Comparison of ENCODE assay signal across 29 cellular contexts in the genomic region with DNA sequence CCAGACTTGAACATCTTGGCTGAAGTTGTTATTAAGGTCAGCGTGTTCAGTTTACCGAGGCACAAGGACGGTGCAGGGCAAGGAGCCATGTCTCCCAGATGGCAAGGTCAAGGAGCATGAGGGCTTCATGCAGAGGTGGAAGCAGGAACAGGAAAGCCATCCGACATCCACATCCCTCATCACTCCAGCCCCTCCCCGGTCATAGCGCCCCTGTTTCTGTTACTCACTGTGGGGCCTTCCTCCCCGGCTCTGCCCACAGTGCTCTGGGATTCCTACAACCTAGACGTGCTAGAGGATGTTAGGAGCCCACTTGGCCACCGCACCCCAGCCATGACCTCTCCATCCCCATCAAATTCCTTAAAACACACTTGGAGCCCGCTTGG.
"Had no signal": no experiment of that assay in that cellular context is flagged by ENCODE, and none has a peak within 500 bp of the region (broad histone marks: within the 10 kb centered on the region; RNA-seq: fewer than 3 reads in every experiment).

No MANE protein-coding gene starts in this region.

- H2AFZ ChIP-seq: hepatocyte, parathyroid adenoma had no signal

- H3K4me1 Mint-ChIP-seq: stimulated activated naive B cell treated with anti-CD40 and anti-IgM and Interleukin-4, amounts not matched to agents 10 μg/mL and 1 μg/mL and 100 μg/mL, for 72 hours had no signal

- H3K4me1 ChIP-seq: parathyroid adenoma, psoas muscle, right lobe of liver, stomach, upper lobe of right lung, uterus had no signal

- H3K27me3 ChIP-seq: hepatocyte, neutrophil, right atrium auricular region, right lobe of liver, stomach, tibial artery, upper lobe of right lung, uterus had no signal

- H3K9me3 ChIP-seq: heart right ventricle, left ventricle myocardium inferior, mucosa of descending colon, neutrophil, psoas muscle, right atrium auricular region, right lobe of liver, stomach, thoracic aorta, tibial artery, upper lobe of right lung, uterus had no signal

- H3K4me3 Mint-ChIP-seq: naive thymus-derived CD8-positive, alpha-beta T cell; nephron; stimulated activated naive B cell treated with anti-CD40 and anti-IgM and Interleukin-4, amounts not matched to agents 10 μg/mL and 1 μg/mL and 100 μg/mL, for 72 hours had no signal

- H3K79me2 ChIP-seq: hepatocyte, parathyroid adenoma had no signal

- H3K4me3 ChIP-seq: heart right ventricle, hepatocyte, left ventricle myocardium inferior, lung, mucosa of descending colon, psoas muscle, right atrium auricular region, right lobe of liver, smooth muscle cell, stomach, thoracic aorta, tibial artery, upper lobe of right lung, uterus had no signal

- H3K27ac ChIP-seq: heart right ventricle, hepatocyte, left ventricle myocardium inferior, neutrophil, parathyroid adenoma, psoas muscle, right atrium auricular region, right lobe of liver, stomach, thoracic aorta, tibial artery, upper lobe of right lung, uterus had no signal

- H3K4me2 ChIP-seq: hepatocyte, smooth muscle cell had no signal

- H3K36me3 ChIP-seq: heart right ventricle, left ventricle myocardium inferior, neutrophil, right atrium auricular region, right lobe of liver, stomach, thoracic aorta, tibial artery, upper lobe of right lung, uterus had no signal

- DNase-seq: heart right ventricle; islet precursor cell; left ventricle myocardium inferior; mesendoderm; midbrain; mucosa of descending colon; naive thymus-derived CD8-positive, alpha-beta T cell; occipital lobe; psoas muscle; right lobe of liver; stimulated activated CD4-positive, alpha-beta T cell treated with anti-CD3 and anti-CD28 coated beads, Interleukin-1b, Interleukin-23, amount 100 ng/mL, for 48 hours; stimulated activated CD4-positive, alpha-beta T cell treated with anti-CD3 and anti-CD28 coated beads, Interleukin-2, amount 100 ng/mL, for 48 hours; stimulated activated CD4-positive, alpha-beta T cell treated with anti-CD3 and anti-CD28 coated beads, Interleukin-4, amount 100 ng/mL, for 4 hours; stimulated activated CD8-positive, alpha-beta memory T cell treated with anti-CD3 and anti-CD28 coated beads, Interleukin-4, amount 100 ng/mL, for 48 hours; stimulated activated naive B cell treated with anti-CD40 and anti-IgM and Interleukin-4, amounts not matched to agents 10 μg/mL and 1 μg/mL and 100 μg/mL, for 72 hours; stimulated activated naive CD8-positive, alpha-beta T cell treated with anti-CD3 and anti-CD28 coated beads, Interleukin-15, Interleukin-2, amounts not matched to agents 100 U/mL and 50 U/mL, for 24 hours; stomach; tibial artery; trophoblast cell; upper lobe of right lung; uterus had no signal

- H3K27ac Mint-ChIP-seq: naive thymus-derived CD8-positive, alpha-beta T cell; nephron; stimulated activated naive B cell treated with anti-CD40 and anti-IgM and Interleukin-4, amounts not matched to agents 10 μg/mL and 1 μg/mL and 100 μg/mL, for 72 hours had no signal

- H3K36me3 Mint-ChIP-seq: naive thymus-derived CD8-positive, alpha-beta T cell; stimulated activated naive B cell treated with anti-CD40 and anti-IgM and Interleukin-4, amounts not matched to agents 10 μg/mL and 1 μg/mL and 100 μg/mL, for 72 hours had no signal

- H3K9ac ChIP-seq: parathyroid adenoma had no signal

- H3K9me3 Mint-ChIP-seq: naive thymus-derived CD8-positive, alpha-beta T cell; nephron; stimulated activated naive B cell treated with anti-CD40 and anti-IgM and Interleukin-4, amounts not matched to agents 10 μg/mL and 1 μg/mL and 100 μg/mL, for 72 hours had no signal
